In the genomic region with DNA sequence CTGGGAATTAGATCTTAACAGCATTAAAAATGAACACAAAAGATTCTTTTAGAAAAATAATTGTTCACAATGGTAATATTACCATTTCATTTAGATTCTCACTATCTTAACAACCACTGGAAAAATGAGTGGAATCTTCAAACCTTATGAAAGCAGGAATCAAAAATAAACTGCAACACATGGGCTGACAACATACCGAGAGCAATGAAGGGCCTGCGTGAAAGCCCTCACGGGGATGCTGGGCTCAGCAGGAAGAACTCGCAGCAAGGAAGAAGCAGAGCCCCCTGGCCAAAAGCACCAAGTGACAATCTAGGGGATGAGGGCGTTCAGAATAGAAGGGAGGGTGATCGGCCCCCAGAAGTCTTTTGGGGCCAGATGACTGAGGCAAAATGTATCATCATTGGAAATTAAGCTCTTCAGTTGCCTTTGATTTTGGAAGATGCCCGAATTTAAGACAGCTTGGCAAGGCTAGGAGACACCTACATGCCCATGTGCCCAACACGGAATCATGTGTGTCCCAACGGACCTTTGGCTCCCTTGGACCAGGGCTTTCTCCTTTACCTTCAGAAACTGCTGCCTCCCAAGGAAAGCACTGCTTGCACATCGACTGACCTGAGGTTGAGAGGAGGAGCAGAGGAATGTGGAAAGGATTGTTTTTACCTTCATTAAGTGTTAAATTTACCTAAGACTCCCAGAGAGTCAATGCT, we compare ENCODE assay signal across 17 cellular contexts.
DNase-seq lines count a peak whose midpoint lies in the region; ATAC-seq, FAIRE-seq and TF ChIP-seq lines count a peak whose summit lies in the region.
"Had no signal": no experiment of that assay in that cellular context is flagged by ENCODE, and none has a peak within 500 bp of the region (broad histone marks: within the 10 kb centered on the region; RNA-seq: fewer than 3 reads in every experiment).

No MANE protein-coding gene starts in this region.

- POLR2A ChIA-PET in HepG2 (lab: Yijun Ruan, JAX) = no interaction called here

- H3K79me2 ChIP-seq in HepG2 (ENCODE audit: insufficient read depth, low read length) = peaks cover 36% of the 10 kb centered on the region

- H3K27ac ChIP-seq in HepG2 (ENCODE audit: extremely low read length, insufficient read depth, low read length) (no peak overlapping the region), right lobe of liver (no peak overlapping the region), esophagus muscularis mucosa (replicated peaks in 1 of 4) (peak overlapping the region; percentile 35 to 72 (median 66)), prostate gland (peak overlapping the region; percentile 52 to 64), aorta (ENCODE audit: low read depth in 1 of 2, low read length in 2 of 2) (peak overlapping the region; percentile 91 to 92)
- H3K27ac ChIP-seq: psoas muscle had no signal

- peaks cover 0 to 5% of the 10 kb centered on the region in 2 donors for H3K36me3 Mint-ChIP-seq in activated naive CD4-positive, alpha-beta T cell treated with anti-CD3 and anti-CD28 coated beads, Interleukin-2, amount 50 U/mL, for 72 hours

- H3K9me3 Mint-ChIP-seq in activated naive CD4-positive, alpha-beta T cell treated with anti-CD3 and anti-CD28 coated beads, Interleukin-2, amount 50 U/mL, for 72 hours = peaks cover 0 to 4% of the 10 kb centered on the region in 2 donors

- H3K4me1 ChIP-seq in HepG2 (ENCODE audit: insufficient read depth, low read length) = peaks cover 20% of the 10 kb centered on the region
- peaks cover 0 to 29% (median under 1%) of the 10 kb centered on the region in 4 donors for H3K4me1 ChIP-seq in right lobe of liver
- peaks cover 57 to 94% (median 80%) of the 10 kb centered on the region in 4 donors for H3K4me1 ChIP-seq in esophagus muscularis mucosa
- H3K4me1 ChIP-seq in prostate gland (replicated peaks) = peaks cover 5% of the 10 kb centered on the region
- H3K4me1 ChIP-seq in aorta (ENCODE audit: control insufficient read depth in 1 of 2, insufficient read depth in 2 of 2, low read length in 2 of 2) = peaks cover 3 to 11% of the 10 kb centered on the region in 2 donors

- no peak for FAIRE-seq in HepG2 (lab: Jason Lieb, UNC)
- FAIRE-seq: islet of Langerhans, K562 had no signal

- TF ChIP-seq POLR2A in HepG2 (IDR thresholded peaks at IDR 0.05; ENCODE audit: insufficient read depth in 1 of 2, low read depth in 2 of 2, low read length in 2 of 2) = no peak
- no peak for TF ChIP-seq POLR2A in right lobe of liver (IDR thresholded peaks at IDR 0.05)
- TF ChIP-seq POLR2A in esophagus muscularis mucosa (IDR thresholded peaks at IDR 0.05; ENCODE audit: low read depth) = no peak
- no peak for TF ChIP-seq POLR2A in prostate gland (IDR thresholded peaks at IDR 0.05)

- H3K4me3 ChIP-seq in HepG2 (replicated peaks in 1 of 3; ENCODE audit: insufficient read depth in 1 of 3, low read depth in 2 of 3, low read length in 3 of 3) (no peak overlapping the region), right lobe of liver (no peak overlapping the region), esophagus muscularis mucosa (no peak overlapping the region), prostate gland (no peak overlapping the region), aorta (ENCODE audit: low read length in 2 of 2) (no peak overlapping the region)
- H3K4me3 ChIP-seq: K562, psoas muscle, suprapubic skin had no signal

- no peak overlapping the region for H3K4me2 ChIP-seq in HepG2 (ENCODE audit: low read depth, low read length)

- DNase-seq in HepG2 (ENCODE audit: low spot score) (no peak), right lobe of liver (no peak), esophagus muscularis mucosa (ENCODE audit: extremely low spot score) (no peak), prostate gland (ENCODE audit: low spot score) (no peak), aorta (no peak), DMS79 treated with DMSO at 0.1 percent for 48 hours (lab: John Stamatoyannopoulos, UW) (no peak)
- DNase-seq in activated CD4-positive, alpha-beta T cell treated with anti-CD3 and anti-CD28 coated beads for 48 hours = no peak
- DNase-seq in activated naive CD4-positive, alpha-beta T cell treated with anti-CD3 and anti-CD28 coated beads, Interleukin-2, amount 50 U/mL, for 72 hours (ENCODE audit: low spot score in 2 of 2) = no peak
- DNase-seq: activated effector memory CD4-positive, alpha-beta T cell treated with Interleukin-2 at 50 U/mL for 16 hours; Calu3; effector memory CD4-positive, alpha-beta T cell; GF-D8; NCI-H1105; psoas muscle had no signal

- BruUV-seq in HepG2 (replicated peaks; lab: Mats Ljungman, UMichigan) = no TSS peak

- no peak overlapping the region for H3K9ac ChIP-seq in HepG2 (ENCODE audit: insufficient read depth, low read depth, low read length)

- H3K9me3 ChIP-seq in HepG2 (ENCODE audit: low read length) (no peaks in the 10 kb centered on the region), right lobe of liver (no peaks in the 10 kb centered on the region), esophagus muscularis mucosa (no peaks in the 10 kb centered on the region), prostate gland (no peaks in the 10 kb centered on the region), aorta (ENCODE audit: control insufficient read depth, low read length) (no peaks in the 10 kb centered on the region)
- H3K9me3 ChIP-seq: psoas muscle, suprapubic skin had no signal

- no peak for TF ChIP-seq RAD21 in HepG2 (CRISPR knock-in tag; IDR thresholded peaks at IDR 0.05)

- CTCF ChIA-PET in HepG2 (lab: Yijun Ruan, JAX; ENCODE audit: low intra/inter-chr PET ratio, low total read pairs) = no interaction called here

- no peak for TF ChIP-seq EP300 in HepG2 (IDR thresholded peaks at IDR 0.05; ENCODE audit: low read depth in 2 of 2, low read length in 2 of 2)
- TF ChIP-seq EP300 in HepG2 (CRISPR knock-in tag; IDR thresholded peaks at IDR 0.05; ENCODE audit: borderline replicate concordance) = no peak
- TF ChIP-seq EP300 in esophagus muscularis mucosa (IDR thresholded peaks at IDR 0.05) = no peak

- H4K20me1 ChIP-seq in HepG2 (ENCODE audit: insufficient read depth, low read length) = peaks cover under 1% of the 10 kb centered on the region; the same call in 1 of the 2 replicates

- H3K27ac Mint-ChIP-seq in activated naive CD4-positive, alpha-beta T cell treated with anti-CD3 and anti-CD28 coated beads, Interleukin-2, amount 50 U/mL, for 72 hours = no peak overlapping the region

- H3K36me3 ChIP-seq in HepG2 (replicated peaks in 1 of 2; ENCODE audit: control insufficient read depth in 1 of 2, insufficient read depth in 2 of 2, low read length in 2 of 2) = peaks cover 22 to 80% of the 10 kb centered on the region in 2 experiments
- no peaks in the 10 kb centered on the region for H3K36me3 ChIP-seq in right lobe of liver
- peaks cover 0 to 12% (median 0%) of the 10 kb centered on the region in 4 donors for H3K36me3 ChIP-seq in esophagus muscularis mucosa
- H3K36me3 ChIP-seq in prostate gland = no peaks in the 10 kb centered on the region
- no peaks in the 10 kb centered on the region for H3K36me3 ChIP-seq in aorta (ENCODE audit: control insufficient read depth in 1 of 2, insufficient read depth in 2 of 2, low read length in 1 of 2)
- H3K36me3 ChIP-seq: suprapubic skin had no signal

- intact Hi-C loops in HepG2 (cut with micrococcal nuclease; ENCODE audit: unreplicated experiment) (no loop called here), right lobe of liver (cut with DNase I) (no loop called here), esophagus muscularis mucosa (cut with DNase I) (no loop called here), prostate gland (cut with DNase I) (no loop called here), aorta (cut with DNase I) (loop anchor here in 1 of 2 donors (5.0 kb wide), 2 partner anchors 65 to 90 kb away; no protein-coding TSS in a partner anchor)

- TF ChIP-seq CTCF in HepG2 (CRISPR knock-in tag; IDR thresholded peaks at IDR 0.05) (no peak), right lobe of liver (IDR thresholded peaks at IDR 0.05) (no peak), esophagus muscularis mucosa (IDR thresholded peaks at IDR 0.05) (no peak), prostate gland (IDR thresholded peaks at IDR 0.05) (no peak)

- in situ Hi-C loops in HepG2 (cut with HindIII; ENCODE audit: extremely low pct_ligation_motif_present, low pct_unique_long_range_greater_than_20kb) = no loop called here

- ATAC-seq in HepG2 (no peak), right lobe of liver (no peak), aorta (ENCODE audit: low FRiP score) (no peak)
- no peak for ATAC-seq in activated naive CD4-positive, alpha-beta T cell treated with anti-CD3 and anti-CD28 coated beads, Interleukin-2, amount 50 U/mL, for 72 hours
- ATAC-seq: psoas muscle had no signal

- no peak overlapping the region for H2AFZ ChIP-seq in HepG2 (ENCODE audit: low read length)

- H3K27me3 ChIP-seq in HepG2 (ENCODE audit: control insufficient read depth in 1 of 2, insufficient read depth in 2 of 2, low read length in 2 of 2) (no peaks in the 10 kb centered on the region), right lobe of liver (no peaks in the 10 kb centered on the region), esophagus muscularis mucosa (no peaks in the 10 kb centered on the region), prostate gland (replicated peaks; ENCODE audit: insufficient read depth) (no peaks in the 10 kb centered on the region), aorta (ENCODE audit: control insufficient read depth in 1 of 2, insufficient read depth in 2 of 2, low read length in 1 of 2) (no peaks in the 10 kb centered on the region)
- H3K27me3 ChIP-seq: suprapubic skin had no signal

- WGBS in HepG2 (ENCODE audit: low lambda C conversion rate) = 98% methylated on average over 9 of the region's 10 CpGs
- 83% methylated on average over 8 of the region's 10 CpGs for WGBS in right lobe of liver (ENCODE audit: insufficient coverage, low coverage, low lambda C conversion rate, missing lambda C conversion rate)
- 73% methylated on average over 10 of the region's 10 CpGs for WGBS in esophagus muscularis mucosa
- WGBS in prostate gland = 52% methylated on average over 10 of the region's 10 CpGs
- 46 to 50% methylated on average over 10 of the region's 10 CpGs for WGBS in aorta, 2 donors

TF ChIP-seq in HepG2, 621 proteins besides CTCF, POLR2A, EP300 and RAD21:
- TF ChIP-seq AGO2 (optimal IDR thresholded peaks at IDR 0.05; ENCODE audit: low read depth, low read length) = peak; percentile 8
- no peak for TF ChIP-seq FOSL2 (CRISPR knock-in tag; IDR thresholded peaks at IDR 0.05)

Comparison
In these comparisons a context has a peak if more than half of its experiments do, and no peak if none do; other contexts are left out.
1. H3K27ac ChIP-seq: peak in esophagus muscularis mucosa (4 of 4), prostate gland (2 of 2) and aorta (2 of 2); none in HepG2 (single experiment) and right lobe of liver (0 of 3).